In the genomic region with DNA sequence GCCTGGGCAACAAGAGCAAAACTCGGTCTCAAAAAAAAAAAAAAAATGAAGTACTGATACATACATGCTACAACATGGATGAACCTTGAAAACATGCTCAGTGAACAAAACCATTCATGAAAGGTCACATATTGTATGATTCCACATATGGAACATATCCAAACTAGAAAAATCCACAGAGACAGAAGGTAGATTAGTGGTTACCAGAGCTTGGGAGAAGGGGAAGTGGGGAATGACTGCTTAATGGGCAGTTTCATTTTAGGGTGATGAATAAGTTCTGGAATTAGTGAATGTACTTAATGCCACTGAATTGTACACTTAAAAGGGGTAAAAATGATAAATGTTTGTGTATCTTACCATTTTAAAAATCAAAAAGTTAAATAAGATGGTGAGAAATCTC, we compare ENCODE assay signal across 16 cellular contexts. TPM values are rescaled to one million over a fixed set of nuclear protein-coding genes. Genes with fewer than 3 reads are reported as not detected.
DNase-seq lines count a peak whose midpoint lies in the region; ATAC-seq lines count a peak whose summit lies in the region.
"Had no signal": no experiment of that assay in that cellular context is flagged by ENCODE, and none has a peak within 500 bp of the region (broad histone marks: within the 10 kb centered on the region; RNA-seq: fewer than 3 reads in every experiment).

No MANE protein-coding gene starts in this region.

- no peak overlapping the region for H3K4me3 ChIP-seq in effector memory CD4-positive, alpha-beta T cell (ENCODE audit: insufficient read depth, low read depth, low read length, poor library complexity, severe bottlenecking)
- H3K4me3 ChIP-seq: cardiac muscle cell, GM23338, ovary had no signal

- no peaks in the 10 kb centered on the region for H3K27me3 Mint-ChIP-seq in activated T-cell treated with anti-CD3 and anti-CD28 coated beads, Interleukin-2, amount 50 U/mL, for 72 hours (ENCODE audit: low read depth)
- H3K27me3 Mint-ChIP-seq in activated naive CD8-positive, alpha-beta T cell, result no peaks in the 10 kb centered on the region

- peak overlapping the region; percentile 23 to 37 for H3K4me3 Mint-ChIP-seq in activated T-cell treated with anti-CD3 and anti-CD28 coated beads, Interleukin-2, amount 50 U/mL, for 72 hours
- peak overlapping the region; percentile 91 for H3K4me3 Mint-ChIP-seq in activated naive CD8-positive, alpha-beta T cell
- H3K4me3 Mint-ChIP-seq in stimulated activated effector memory CD8-positive, alpha-beta T cell treated with anti-CD3 and anti-CD28 coated beads, Interleukin-12 subunit alpha, Interleukin-12 subunit beta, amount 100 ng/mL, for 72 hours, result peak overlapping the region; percentile 85
- H3K4me3 Mint-ChIP-seq: GM23338 had no signal

- no peak for ATAC-seq in activated T-cell treated with anti-CD3 and anti-CD28 coated beads, Interleukin-2, amount 50 U/mL, for 72 hours (replicated peaks in 1 of 2)
- no peak for ATAC-seq in stimulated activated effector memory CD8-positive, alpha-beta T cell treated with anti-CD3 and anti-CD28 coated beads, Interleukin-12 subunit alpha, Interleukin-12 subunit beta, amount 100 ng/mL, for 72 hours
- no peak for ATAC-seq in HG03196 (IDR thresholded peaks at IDR 0.05; ENCODE audit: unreplicated experiment)
- ATAC-seq: GM23338, sciatic nerve had no signal

- H3K4me1 ChIP-seq in effector memory CD4-positive, alpha-beta T cell (ENCODE audit: control insufficient read depth, insufficient read depth, low read length, poor library complexity, severe bottlenecking), result peaks cover 74% of the 10 kb centered on the region

- H3K4me1 Mint-ChIP-seq in activated T-cell treated with anti-CD3 and anti-CD28 coated beads, Interleukin-2, amount 50 U/mL, for 72 hours (ENCODE audit: low read depth), result peaks cover 79% of the 10 kb centered on the region
- H3K4me1 Mint-ChIP-seq in activated naive CD8-positive, alpha-beta T cell (ENCODE audit: low read depth), result peaks cover 83% of the 10 kb centered on the region
- peaks cover 89% of the 10 kb centered on the region for H3K4me1 Mint-ChIP-seq in stimulated activated effector memory CD8-positive, alpha-beta T cell treated with anti-CD3 and anti-CD28 coated beads, Interleukin-12 subunit alpha, Interleukin-12 subunit beta, amount 100 ng/mL, for 72 hours

- H3K9me3 Mint-ChIP-seq in activated T-cell treated with anti-CD3 and anti-CD28 coated beads, Interleukin-2, amount 50 U/mL, for 72 hours, result no peaks in the 10 kb centered on the region
- H3K9me3 Mint-ChIP-seq in activated naive CD8-positive, alpha-beta T cell (ENCODE audit: low read depth), result no peaks in the 10 kb centered on the region
- H3K9me3 Mint-ChIP-seq in stimulated activated effector memory CD8-positive, alpha-beta T cell treated with anti-CD3 and anti-CD28 coated beads, Interleukin-12 subunit alpha, Interleukin-12 subunit beta, amount 100 ng/mL, for 72 hours, result no peaks in the 10 kb centered on the region
- H3K9me3 Mint-ChIP-seq: GM23338 had no signal

- H3K27me3 ChIP-seq in effector memory CD4-positive, alpha-beta T cell (replicated peaks; ENCODE audit: control insufficient read depth, insufficient read depth, low read length, poor library complexity, severe bottlenecking), result no peaks in the 10 kb centered on the region
- H3K27me3 ChIP-seq: cardiac muscle cell, ovary had no signal

- no peak for DNase-seq in activated T-cell treated with anti-CD3 and anti-CD28 coated beads, Interleukin-2, amount 50 U/mL, for 72 hours
- DNase-seq in activated T-cell treated with anti-CD3 and anti-CD28 coated beads, Interleukin-2, amount 50 U/mL, for 1 hour, result no peak
- DNase-seq in MV-4-11 (lab: John Stamatoyannopoulos, UW), result peak; percentile 84
- DNase-seq in stimulated activated effector memory CD8-positive, alpha-beta T cell treated with anti-CD3 and anti-CD28 coated beads, Interleukin-12 subunit alpha, Interleukin-12 subunit beta, amount 100 ng/mL, for 72 hours (ENCODE audit: low spot score in 2 of 2), result no peak
- no peak for DNase-seq in effector memory CD4-positive, alpha-beta T cell
- DNase-seq in NCI-H2171 treated with DMSO at 0.1 percent for 48 hours (lab: John Stamatoyannopoulos, UW), result no peak
- DNase-seq: head of caudate nucleus, IMR-90, NCI-H1105 treated with DMSO at 0.1 percent for 48 hours, ovary had no signal

- no peaks in the 10 kb centered on the region for H3K9me3 ChIP-seq in effector memory CD4-positive, alpha-beta T cell (ENCODE audit: control insufficient read depth, low read length)
- H3K9me3 ChIP-seq: ovary had no signal

- peaks cover 9% of the 10 kb centered on the region for H3K36me3 ChIP-seq in effector memory CD4-positive, alpha-beta T cell (ENCODE audit: control insufficient read depth, insufficient read depth, low read length)
- H3K36me3 ChIP-seq: cardiac muscle cell, ovary had no signal

- H3K27ac Mint-ChIP-seq in activated T-cell treated with anti-CD3 and anti-CD28 coated beads, Interleukin-2, amount 50 U/mL, for 72 hours, result no peak overlapping the region
- H3K27ac Mint-ChIP-seq in activated naive CD8-positive, alpha-beta T cell, result peak overlapping the region; percentile 84
- peak overlapping the region; percentile 83 for H3K27ac Mint-ChIP-seq in stimulated activated effector memory CD8-positive, alpha-beta T cell treated with anti-CD3 and anti-CD28 coated beads, Interleukin-12 subunit alpha, Interleukin-12 subunit beta, amount 100 ng/mL, for 72 hours
- H3K27ac Mint-ChIP-seq: GM23338 had no signal

- no peak overlapping the region for H3K27ac ChIP-seq in effector memory CD4-positive, alpha-beta T cell (ENCODE audit: insufficient read depth, low read length, poor library complexity, severe bottlenecking)
- H3K27ac ChIP-seq: cardiac muscle cell, ovary, VCaP had no signal

- peaks cover 9 to 17% of the 10 kb centered on the region in 2 donors for H3K36me3 Mint-ChIP-seq in activated T-cell treated with anti-CD3 and anti-CD28 coated beads, Interleukin-2, amount 50 U/mL, for 72 hours (ENCODE audit: insufficient read depth in 2 of 2)
- H3K36me3 Mint-ChIP-seq in activated naive CD8-positive, alpha-beta T cell, result peaks cover 11% of the 10 kb centered on the region
- peaks cover 83% of the 10 kb centered on the region for H3K36me3 Mint-ChIP-seq in stimulated activated effector memory CD8-positive, alpha-beta T cell treated with anti-CD3 and anti-CD28 coated beads, Interleukin-12 subunit alpha, Interleukin-12 subunit beta, amount 100 ng/mL, for 72 hours

RNA-seq across cellular contexts. Expression of a gene that starts 2.7 kb away (rescaled TPM):
- 100 to 1,000 TPM in 1 of 2 donors, 10 to 100 TPM in 1; 88.0 to 111 TPM for total RNA-seq in activated T-cell treated with anti-CD3 and anti-CD28 coated beads, Interleukin-2, amount 50 U/mL, for 72 hours
- total RNA-seq: GM23338 had no signal

RNA-seq across cellular contexts. Expression of a gene that starts 23.6 kb away (rescaled TPM):
- total RNA-seq in activated T-cell treated with anti-CD3 and anti-CD28 coated beads, Interleukin-2, amount 50 U/mL, for 72 hours, result 10 to 100 TPM; 42.7 to 45.2 TPM

RNA-seq across cellular contexts. Expression of a gene that starts 23.8 kb away (rescaled TPM):
- 10 to 100 TPM; 44.2 to 49.5 TPM for total RNA-seq in activated T-cell treated with anti-CD3 and anti-CD28 coated beads, Interleukin-2, amount 50 U/mL, for 72 hours

RNA-seq across cellular contexts. Expression of a gene that starts 27.7 kb away (rescaled TPM):
- 10 to 100 TPM; 36.7 to 37.3 TPM for total RNA-seq in activated T-cell treated with anti-CD3 and anti-CD28 coated beads, Interleukin-2, amount 50 U/mL, for 72 hours

Comparison
In these comparisons a context has a peak if more than half of its experiments do, and no peak if none do; other contexts are left out.
1. H3K4me3 Mint-ChIP-seq: peak in every context shown above with its lines; median percentile 91 in activated naive CD8-positive, alpha-beta T cell; 85 in stimulated activated effector memory CD8-positive, alpha-beta T cell treated with anti-CD3 and anti-CD28 coated beads, Interleukin-12 subunit alpha, Interleukin-12 subunit beta, amount 100 ng/mL, for 72 hours; 30 in activated T-cell treated with anti-CD3 and anti-CD28 coated beads, Interleukin-2, amount 50 U/mL, for 72 hours.